Comparison of ENCODE assay signal across 1 cellular context in genomic region chr6:169473663-169474062, GRCh38.
TF ChIP-seq lines count a peak whose summit lies in the region.

No MANE protein-coding gene starts in this region.

TF ChIP-seq in GM12878, 131 proteins besides CTCF, POLR2A, EP300 and RAD21 (continued from another document):
- no peak for TF ChIP-seq ZNF687 (IDR thresholded peaks at IDR 0.05)
- no peak for TF ChIP-seq ASH2L (IDR thresholded peaks at IDR 0.05; ENCODE audit: borderline replicate concordance, low read depth)
- no peak for TF ChIP-seq ELK1 (IDR thresholded peaks at IDR 0.05; ENCODE audit: low read depth, low read length)
- TF ChIP-seq CHD4 (IDR thresholded peaks at IDR 0.05) = no peak
